ENCODE assay signal across 19 cellular contexts in the genomic region with DNA sequence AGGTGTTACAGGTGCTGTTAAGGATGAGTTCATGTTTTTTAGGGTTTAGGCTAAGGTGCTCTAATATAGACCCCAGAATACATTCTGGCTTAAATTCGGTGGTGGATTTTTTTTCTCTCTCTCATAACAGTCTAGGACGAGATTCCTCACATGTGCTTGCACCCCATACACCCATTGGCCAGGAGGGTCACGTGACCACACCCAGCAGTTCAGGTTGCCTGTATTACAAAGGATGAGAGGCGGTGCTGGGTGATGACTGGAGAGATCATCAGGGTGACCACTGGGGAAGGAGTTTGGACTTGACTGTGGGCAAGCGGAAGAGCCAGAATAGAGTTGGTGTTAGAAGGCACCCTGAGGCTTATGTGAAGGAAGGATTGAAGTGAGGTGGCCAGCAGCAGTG. TPM values are rescaled to one million over a fixed set of nuclear protein-coding genes. Genes with fewer than 3 reads are reported as not detected.
A peak's percentile ranks its signal among the peaks of the same experiment; 100 is the strongest.
DNase-seq lines count a peak whose midpoint lies in the region; ATAC-seq, FAIRE-seq and TF ChIP-seq lines count a peak whose summit lies in the region.
"Had no signal": no experiment of that assay in that cellular context is flagged by ENCODE, and none has a peak within 500 bp of the region (broad histone marks: within the 10 kb centered on the region; RNA-seq: fewer than 3 reads in every experiment).

No MANE protein-coding gene starts in this region.

- no peaks in the 10 kb centered on the region for H3K27me3 Mint-ChIP-seq in MCF 10A (ENCODE audit: insufficient read depth, unreplicated experiment)
- H3K27me3 Mint-ChIP-seq in stimulated activated memory B cell treated with anti-CD40 and anti-IgM and Interleukin-4, amounts not matched to agents 10 μg/mL and 1 μg/mL and 100 μg/mL, for 72 hours: no peaks in the 10 kb centered on the region
- no peaks in the 10 kb centered on the region for H3K27me3 Mint-ChIP-seq in activated T-helper 2 cell treated with anti-CD3 and anti-CD28 coated beads, Interferon-gamma antibody, Interleukin-2, Interleukin-4, amounts not matched to agents 10 μg/mL and 5 μg/mL and 100 μg/mL, durations not matched to agents 14 hours and 24 hours and 36 hours (ENCODE audit: low read depth)
- H3K27me3 Mint-ChIP-seq: B cell; CD4-positive, alpha-beta T cell had no signal

- no peak for TF ChIP-seq CTCF in mammary epithelial cell (conservative IDR thresholded peaks at IDR 0.05 in 1 of 2, IDR thresholded peaks at IDR 0.05 in 1 of 2; ENCODE audit: extremely low read depth in 1 of 2, insufficient read depth in 1 of 2, low read depth in 1 of 2, low read length in 2 of 2)
- TF ChIP-seq CTCF in MCF 10A (IDR thresholded peaks at IDR 0.05; ENCODE audit: unreplicated experiment): no peak
- no peak for TF ChIP-seq CTCF in GM12878 (IDR thresholded peaks at IDR 0.05 in 2 of 3, conservative IDR thresholded peaks at IDR 0.05 in 1 of 3; ENCODE audit: control insufficient read depth in 2 of 3, extremely low read depth in 1 of 3, insufficient read depth in 1 of 3, low read depth in 3 of 3, low read length in 3 of 3)
- no peak for TF ChIP-seq CTCF in left lung (IDR thresholded peaks at IDR 0.05)

- TF ChIP-seq RAD21 in GM12878 (IDR thresholded peaks at IDR 0.05; ENCODE audit: insufficient read depth, low read depth, low read length): no peak

- no peaks in the 10 kb centered on the region for H3K4me1 ChIP-seq in mammary epithelial cell (ENCODE audit: insufficient read depth, low read length)
- H3K4me1 ChIP-seq in GM12878 (ENCODE audit: control insufficient read depth, insufficient read depth, low read length): no peaks in the 10 kb centered on the region
- H3K4me1 ChIP-seq in left lung: no peaks in the 10 kb centered on the region

- dilution Hi-C loops in mammary epithelial cell (cut with HindIII; ENCODE audit: low sequenced_read_pairs): no loop called here

- H4K20me1 ChIP-seq in mammary epithelial cell (ENCODE audit: insufficient read depth, low read length) (no peaks in the 10 kb centered on the region), GM12878 (ENCODE audit: control insufficient read depth, insufficient read depth) (no peaks in the 10 kb centered on the region)

- H3K4me3 Mint-ChIP-seq in MCF 10A (ENCODE audit: unreplicated experiment): no peak overlapping the region
- H3K4me3 Mint-ChIP-seq in stimulated activated memory B cell treated with anti-CD40 and anti-IgM and Interleukin-4, amounts not matched to agents 10 μg/mL and 1 μg/mL and 100 μg/mL, for 72 hours: no peak overlapping the region
- no peak overlapping the region for H3K4me3 Mint-ChIP-seq in activated T-helper 2 cell treated with anti-CD3 and anti-CD28 coated beads, Interferon-gamma antibody, Interleukin-2, Interleukin-4, amounts not matched to agents 10 μg/mL and 5 μg/mL and 100 μg/mL, durations not matched to agents 14 hours and 24 hours and 36 hours (ENCODE audit: low read depth)
- H3K4me3 Mint-ChIP-seq: B cell; CD4-positive, alpha-beta T cell had no signal

- H3K79me2 ChIP-seq in mammary epithelial cell (ENCODE audit: insufficient read depth, low read length) (peaks cover 21% of the 10 kb centered on the region), GM12878 (ENCODE audit: control insufficient read depth, insufficient read depth, low read length) (no peaks in the 10 kb centered on the region; the same call in 1 of the 2 replicates)

- intact Hi-C loops in mammary epithelial cell (cut with micrococcal nuclease): no loop called here
- intact Hi-C loops in MCF 10A (cut with micrococcal nuclease): no loop called here
- intact Hi-C loops in GM12878 (cut with micrococcal nuclease; ENCODE audit: unreplicated experiment): no loop called here
- intact Hi-C loops in activated T-helper 2 cell treated with anti-CD3 and anti-CD28 coated beads, Interferon-gamma antibody, Interleukin-2, Interleukin-4, amounts not matched to agents 10 μg/mL and 5 μg/mL and 100 μg/mL, durations not matched to agents 14 hours and 24 hours and 36 hours (cut with micrococcal nuclease): no loop called here
- intact Hi-C loops in left lung (cut with DNase I): no loop called here

- H3K27ac Mint-ChIP-seq in MCF 10A (ENCODE audit: low read depth, unreplicated experiment): no peak overlapping the region
- H3K27ac Mint-ChIP-seq in stimulated activated memory B cell treated with anti-CD40 and anti-IgM and Interleukin-4, amounts not matched to agents 10 μg/mL and 1 μg/mL and 100 μg/mL, for 72 hours: peak overlapping the region; percentile 3
- no peak overlapping the region for H3K27ac Mint-ChIP-seq in activated T-helper 2 cell treated with anti-CD3 and anti-CD28 coated beads, Interferon-gamma antibody, Interleukin-2, Interleukin-4, amounts not matched to agents 10 μg/mL and 5 μg/mL and 100 μg/mL, durations not matched to agents 14 hours and 24 hours and 36 hours
- H3K27ac Mint-ChIP-seq: B cell; CD4-positive, alpha-beta T cell had no signal

- in situ Hi-C loops in mammary epithelial cell (cut with MboI; ENCODE audit: low sequenced_read_pairs in 2 of 2): no loop called here
- in situ Hi-C loops in GM12878 (cut with MboI): no loop called here

- POLR2A ChIA-PET in MCF 10A (lab: Yijun Ruan, JAX): no interaction called here
- POLR2A ChIA-PET in GM12878 (lab: Charles Lee): no interaction called here

- BruUV-seq in mammary epithelial cell (replicated peaks; lab: Mats Ljungman, UMichigan) (no TSS peak), MCF 10A (replicated peaks; lab: Mats Ljungman, UMichigan) (no TSS peak), GM12878 (replicated peaks; lab: Mats Ljungman, UMichigan) (no TSS peak)

- H3K27me3 ChIP-seq in mammary epithelial cell (ENCODE audit: insufficient read depth, low read length) (no peaks in the 10 kb centered on the region), GM12878 (replicated peaks in 1 of 2; ENCODE audit: control insufficient read depth in 2 of 2, insufficient read depth in 2 of 2, low read length in 1 of 2) (no peaks in the 10 kb centered on the region), left lung (no peaks in the 10 kb centered on the region)

- H3K9me3 Mint-ChIP-seq in MCF 10A (ENCODE audit: unreplicated experiment): no peaks in the 10 kb centered on the region
- no peaks in the 10 kb centered on the region for H3K9me3 Mint-ChIP-seq in stimulated activated memory B cell treated with anti-CD40 and anti-IgM and Interleukin-4, amounts not matched to agents 10 μg/mL and 1 μg/mL and 100 μg/mL, for 72 hours
- peaks cover 3% of the 10 kb centered on the region for H3K9me3 Mint-ChIP-seq in activated T-helper 2 cell treated with anti-CD3 and anti-CD28 coated beads, Interferon-gamma antibody, Interleukin-2, Interleukin-4, amounts not matched to agents 10 μg/mL and 5 μg/mL and 100 μg/mL, durations not matched to agents 14 hours and 24 hours and 36 hours
- H3K9me3 Mint-ChIP-seq: CD4-positive, alpha-beta T cell had no signal

- H3K36me3 Mint-ChIP-seq in MCF 10A (ENCODE audit: insufficient read depth, unreplicated experiment): peaks cover 98% of the 10 kb centered on the region
- peaks cover 78% of the 10 kb centered on the region for H3K36me3 Mint-ChIP-seq in stimulated activated memory B cell treated with anti-CD40 and anti-IgM and Interleukin-4, amounts not matched to agents 10 μg/mL and 1 μg/mL and 100 μg/mL, for 72 hours
- peaks cover 85% of the 10 kb centered on the region for H3K36me3 Mint-ChIP-seq in activated T-helper 2 cell treated with anti-CD3 and anti-CD28 coated beads, Interferon-gamma antibody, Interleukin-2, Interleukin-4, amounts not matched to agents 10 μg/mL and 5 μg/mL and 100 μg/mL, durations not matched to agents 14 hours and 24 hours and 36 hours (ENCODE audit: low read depth)

- ATAC-seq in GM12878: no peak
- ATAC-seq in stimulated activated memory B cell treated with anti-CD40 and anti-IgM and Interleukin-4, amounts not matched to agents 10 μg/mL and 1 μg/mL and 100 μg/mL, for 72 hours: no peak
- ATAC-seq in HG03571 (IDR thresholded peaks at IDR 0.05; ENCODE audit: unreplicated experiment): no peak
- no peak for ATAC-seq in left lung
- ATAC-seq: PC-3 had no signal

- H3K4me1 Mint-ChIP-seq in MCF 10A (ENCODE audit: insufficient read depth, unreplicated experiment): peaks cover 5% of the 10 kb centered on the region
- peaks cover 10% of the 10 kb centered on the region for H3K4me1 Mint-ChIP-seq in stimulated activated memory B cell treated with anti-CD40 and anti-IgM and Interleukin-4, amounts not matched to agents 10 μg/mL and 1 μg/mL and 100 μg/mL, for 72 hours
- H3K4me1 Mint-ChIP-seq in activated T-helper 2 cell treated with anti-CD3 and anti-CD28 coated beads, Interferon-gamma antibody, Interleukin-2, Interleukin-4, amounts not matched to agents 10 μg/mL and 5 μg/mL and 100 μg/mL, durations not matched to agents 14 hours and 24 hours and 36 hours (ENCODE audit: low read depth): no peaks in the 10 kb centered on the region
- H3K4me1 Mint-ChIP-seq: B cell had no signal

- peak; percentile 45; the same call in 1 of the 2 replicates for TF ChIP-seq POLR2A in GM12878 (IDR thresholded peaks at IDR 0.05; ENCODE audit: low read depth, low read length)

- H2AFZ ChIP-seq in mammary epithelial cell (ENCODE audit: low read depth, low read length) (no peak overlapping the region), GM12878 (ENCODE audit: control insufficient read depth, low read depth, low read length) (no peak overlapping the region)
- H2AFZ ChIP-seq: GM23248 had no signal

- H3K36me3 ChIP-seq in mammary epithelial cell (ENCODE audit: insufficient read depth, low read length): peaks cover 59% of the 10 kb centered on the region
- peaks cover 59 to 67% of the 10 kb centered on the region in 2 experiments for H3K36me3 ChIP-seq in GM12878 (ENCODE audit: control insufficient read depth in 2 of 2, insufficient read depth in 2 of 2, low read length in 1 of 2)
- H3K36me3 ChIP-seq in left lung: peaks cover 10 to 100% of the 10 kb centered on the region in 2 donors

- TF ChIP-seq EP300 in GM12878 (IDR thresholded peaks at IDR 0.05; ENCODE audit: borderline replicate concordance in 1 of 2, control insufficient read depth in 1 of 2, low read depth in 2 of 2, low read length in 2 of 2): no peak

- SMC1A ChIA-PET in GM12878 (lab: Charles Lee; ENCODE audit: uncharacterized antibody, unreplicated experiment): no interaction called here

- CTCF ChIA-PET in mammary epithelial cell (lab: Charles Lee; ENCODE audit: low non-redundant PET) (no interaction called here), MCF 10A (lab: Yijun Ruan, JAX) (no interaction called here), GM12878 (lab: Yijun Ruan, JAX) (no interaction called here)

- H3K4me3 ChIP-seq in mammary epithelial cell (replicated peaks in 1 of 3; ENCODE audit: insufficient read depth in 1 of 3, low read depth in 2 of 3, low read length in 3 of 3) (no peak overlapping the region), GM12878 (no peak overlapping the region), left lung (no peak overlapping the region)
- H3K4me3 ChIP-seq: GM23248 had no signal

- no peak overlapping the region for H3K9ac ChIP-seq in mammary epithelial cell (ENCODE audit: insufficient read depth, low read length)
- H3K9ac ChIP-seq in GM12878 (ENCODE audit: control insufficient read depth, insufficient read depth, low read length): no peak overlapping the region
- H3K9ac ChIP-seq: GM23248 had no signal

- no peak overlapping the region for H3K27ac ChIP-seq in mammary epithelial cell (ENCODE audit: insufficient read depth, low read depth, low read length)
- no peak overlapping the region for H3K27ac ChIP-seq in GM12878 (ENCODE audit: control insufficient read depth, insufficient read depth)
- H3K27ac ChIP-seq in left lung: no peak overlapping the region
- H3K27ac ChIP-seq: GM23248 had no signal

- 91% methylated on average over 5 of the region's 5 CpGs for WGBS in mammary epithelial cell (ENCODE audit: low coverage, missing lambda C conversion rate)
- WGBS in GM12878 (ENCODE audit: insufficient coverage, insufficient replicate concordance, low lambda C conversion rate, missing lambda C conversion rate): 100% methylated on average over 5 of the region's 5 CpGs

- H3K9me3 ChIP-seq in mammary epithelial cell (replicated peaks; ENCODE audit: insufficient read depth, low read length) (no peaks in the 10 kb centered on the region), GM12878 (replicated peaks; ENCODE audit: control insufficient read depth, insufficient read depth, low read length) (no peaks in the 10 kb centered on the region; the same call in 2 of the 3 replicates), left lung (no peaks in the 10 kb centered on the region)

- DNase-seq in mammary epithelial cell (peak; percentile 12), MCF 10A (ENCODE audit: unreplicated experiment) (no peak), GM12878 (ENCODE audit: low read depth, low spot score) (no peak), iPS-NIHi11 (ENCODE audit: low spot score) (peak; percentile 38), left lung (no peak)
- no peak for DNase-seq in activated T-helper 2 cell treated with anti-CD3 and anti-CD28 coated beads, Interferon-gamma antibody, Interleukin-2, Interleukin-4, amounts not matched to agents 10 μg/mL and 5 μg/mL and 100 μg/mL, durations not matched to agents 14 hours and 24 hours and 36 hours (ENCODE audit: low spot score)
- DNase-seq: ACHN; CD4-positive, alpha-beta T cell; DND-41; GF-D8; GM23248; Karpas-422; NCI-H187 treated with DMSO at 0.1 percent for 48 hours; NCI-H446; NCI-H748 treated with DMSO at 0.1 percent for 48 hours; PC-3 had no signal

- RAD21 ChIA-PET in GM12878 (lab: Charles Lee; ENCODE audit: unreplicated experiment): no interaction called here

- no peak for FAIRE-seq in GM12878 (lab: Jason Lieb, UNC)

- H3K4me2 ChIP-seq in mammary epithelial cell (ENCODE audit: insufficient read depth, low read depth, low read length) (no peak overlapping the region), GM12878 (ENCODE audit: control insufficient read depth, insufficient read depth) (no peak overlapping the region)

RNA-seq across cellular contexts. Expression of a gene that starts 27.7 kb away (rescaled TPM):
- total RNA-seq in mammary epithelial cell: 100 to 1,000 TPM; 213 to 299 TPM
- 203 TPM for polyA plus RNA-seq in mammary epithelial cell
- polyA minus RNA-seq in mammary epithelial cell: 288 TPM
- 194 and 211 TPM in 2 replicates for total RNA-seq in MCF 10A (2022)
- 116 and 117 TPM in 2 replicates for total RNA-seq in GM12878 (2013; cell fraction: nucleolus; rRNA removed)
- 125 and 131 TPM in 2 replicates for total RNA-seq in GM12878 (2014; rRNA removed)
- total RNA-seq in GM12878 (2014; rRNA removed; fragmentation: Illumina TruSeq; extraction: Trizol): 83.4 and 83.7 TPM in 2 replicates
- total RNA-seq in GM12878 (2021): 274 and 275 TPM in 2 replicates
- polyA plus RNA-seq in GM12878 (2011; ENCODE audit: low read depth): 84.3 TPM
- polyA plus RNA-seq in GM12878 (2011; rRNA removed): 60.7 and 149 TPM in 2 replicates
- 186 and 207 TPM in 2 replicates for polyA plus RNA-seq in GM12878 (2011; cell fraction: cytosol; rRNA removed)
- 184 and 241 TPM in 2 replicates for polyA plus RNA-seq in GM12878 (2011; cell fraction: nucleus; rRNA removed)
- 180 and 183 TPM in 2 replicates for polyA plus RNA-seq in GM12878 (2012)
- 124 and 178 TPM in 2 replicates for polyA plus RNA-seq in GM12878 (2014; fragmentation: Illumina TruSeq; extraction: Trizol)
- polyA plus RNA-seq in GM12878 (2014; fragmentation: Nextera tagmentation; extraction: Ambion mirVana): 10 to 100 TPM; 16.0 to 29.2 TPM
- 110 and 145 TPM in 2 replicates for polyA plus RNA-seq in GM12878 (2014; rRNA removed)
- 100 to 1,000 TPM; 310 to 359 TPM for polyA plus RNA-seq in GM12878 (2016; fragmentation: Nextera tagmentation; extraction: Ambion mirVana)
- polyA minus RNA-seq in GM12878 (2011; rRNA and poly(A)+ RNA removed): 245 and 263 TPM in 2 replicates
- 134 and 168 TPM in 2 replicates for polyA minus RNA-seq in GM12878 (2011; cell fraction: cytosol; rRNA and poly(A)+ RNA removed)
- 86.2 and 145 TPM in 2 replicates for polyA minus RNA-seq in GM12878 (2011; cell fraction: nucleus; rRNA and poly(A)+ RNA removed)
- total RNA-seq in activated T-helper 2 cell treated with anti-CD3 and anti-CD28 coated beads, Interferon-gamma antibody, Interleukin-2, Interleukin-4, amounts not matched to agents 10 μg/mL and 5 μg/mL and 100 μg/mL, durations not matched to agents 14 hours and 24 hours and 36 hours: 218 and 225 TPM in 2 replicates
- 100 to 1,000 TPM; 193 to 199 TPM for total RNA-seq in left lung

RNA-seq across cellular contexts. Expression of a gene that starts 46.2 kb away (rescaled TPM):
- 10 to 100 TPM; 10.0 to 11.2 TPM for total RNA-seq in mammary epithelial cell
- polyA plus RNA-seq in mammary epithelial cell: 3.1 TPM
- polyA minus RNA-seq in mammary epithelial cell: not detected
- 4.3 and 7.7 TPM in 2 replicates for total RNA-seq in MCF 10A (2022)
- total RNA-seq in GM12878 (2013; cell fraction: nucleolus; rRNA removed): 26.4 and 31.2 TPM in 2 replicates
- total RNA-seq in GM12878 (2014; rRNA removed): 5.3 and 7.8 TPM in 2 replicates
- 6.7 and 8.3 TPM in 2 replicates for total RNA-seq in GM12878 (2014; rRNA removed; fragmentation: Illumina TruSeq; extraction: Trizol)
- total RNA-seq in GM12878 (2021): 9.1 and 9.9 TPM in 2 replicates
- polyA plus RNA-seq in GM12878 (2011; ENCODE audit: low read depth): 5.1 TPM
- 5.0 and 6.2 TPM in 2 replicates for polyA plus RNA-seq in GM12878 (2011; rRNA removed)
- polyA plus RNA-seq in GM12878 (2011; cell fraction: cytosol; rRNA removed): 4.2 and 4.4 TPM in 2 replicates
- polyA plus RNA-seq in GM12878 (2011; cell fraction: nucleus; rRNA removed): 16.3 and 16.6 TPM in 2 replicates
- polyA plus RNA-seq in GM12878 (2012): 9.0 and 10.6 TPM in 2 replicates
- polyA plus RNA-seq in GM12878 (2014; fragmentation: Illumina TruSeq; extraction: Trizol): 8.2 and 9.3 TPM in 2 replicates
- polyA plus RNA-seq in GM12878 (2014; fragmentation: Nextera tagmentation; extraction: Ambion mirVana): 1 to 10 TPM; 5.8 to 9.2 TPM
- polyA plus RNA-seq in GM12878 (2014; rRNA removed): 4.5 and 6.6 TPM in 2 replicates
- polyA plus RNA-seq in GM12878 (2016; fragmentation: Nextera tagmentation; extraction: Ambion mirVana): 1 to 10 TPM; 4.8 to 6.6 TPM
- polyA minus RNA-seq in GM12878 (2011; rRNA and poly(A)+ RNA removed): 6.8 and 8.3 TPM in 2 replicates
- 2.7 and 3.1 TPM in 2 replicates for polyA minus RNA-seq in GM12878 (2011; cell fraction: cytosol; rRNA and poly(A)+ RNA removed)
- polyA minus RNA-seq in GM12878 (2011; cell fraction: nucleus; rRNA and poly(A)+ RNA removed): 5.6 and 7.9 TPM in 2 replicates
- total RNA-seq in activated T-helper 2 cell treated with anti-CD3 and anti-CD28 coated beads, Interferon-gamma antibody, Interleukin-2, Interleukin-4, amounts not matched to agents 10 μg/mL and 5 μg/mL and 100 μg/mL, durations not matched to agents 14 hours and 24 hours and 36 hours: 7.2 and 8.8 TPM in 2 replicates
- 10 to 100 TPM; 13.1 to 17.4 TPM for total RNA-seq in left lung

RNA-seq across cellular contexts. Expression of a gene that starts 51.8 kb away (rescaled TPM):
- total RNA-seq in mammary epithelial cell: 10 to 100 TPM; 12.0 to 12.3 TPM
- polyA plus RNA-seq in mammary epithelial cell: 4.7 TPM
- polyA minus RNA-seq in mammary epithelial cell: 5.3 TPM
- 11.5 and 16.0 TPM in 2 replicates for total RNA-seq in MCF 10A (2022)
- total RNA-seq in GM12878 (2013; cell fraction: nucleolus; rRNA removed): 39.6 and 48.9 TPM in 2 replicates
- 7.2 and 8.9 TPM in 2 replicates for total RNA-seq in GM12878 (2014; rRNA removed)
- 15.3 and 19.1 TPM in 2 replicates for total RNA-seq in GM12878 (2014; rRNA removed; fragmentation: Illumina TruSeq; extraction: Trizol)
- 12.0 and 13.8 TPM in 2 replicates for total RNA-seq in GM12878 (2021)
- 6.9 TPM for polyA plus RNA-seq in GM12878 (2011; ENCODE audit: low read depth)
- 18.7 and 29.9 TPM in 2 replicates for polyA plus RNA-seq in GM12878 (2011; rRNA removed)
- 6.5 and 6.7 TPM in 2 replicates for polyA plus RNA-seq in GM12878 (2011; cell fraction: cytosol; rRNA removed)
- 5.5 and 5.8 TPM in 2 replicates for polyA plus RNA-seq in GM12878 (2011; cell fraction: nucleus; rRNA removed)
- 15.2 and 18.0 TPM in 2 replicates for polyA plus RNA-seq in GM12878 (2012)
- polyA plus RNA-seq in GM12878 (2014; fragmentation: Illumina TruSeq; extraction: Trizol): 20.0 and 30.0 TPM in 2 replicates
- polyA plus RNA-seq in GM12878 (2014; fragmentation: Nextera tagmentation; extraction: Ambion mirVana): 10 to 100 TPM; 11.5 to 14.6 TPM
- 6.7 and 7.9 TPM in 2 replicates for polyA plus RNA-seq in GM12878 (2014; rRNA removed)
- 10 to 100 TPM; 18.2 to 19.2 TPM for polyA plus RNA-seq in GM12878 (2016; fragmentation: Nextera tagmentation; extraction: Ambion mirVana)
- 12.2 and 24.0 TPM in 2 replicates for polyA minus RNA-seq in GM12878 (2011; rRNA and poly(A)+ RNA removed)
- polyA minus RNA-seq in GM12878 (2011; cell fraction: cytosol; rRNA and poly(A)+ RNA removed): 6.9 and 9.8 TPM in 2 replicates
- 4.7 and 8.5 TPM in 2 replicates for polyA minus RNA-seq in GM12878 (2011; cell fraction: nucleus; rRNA and poly(A)+ RNA removed)
- total RNA-seq in activated T-helper 2 cell treated with anti-CD3 and anti-CD28 coated beads, Interferon-gamma antibody, Interleukin-2, Interleukin-4, amounts not matched to agents 10 μg/mL and 5 μg/mL and 100 μg/mL, durations not matched to agents 14 hours and 24 hours and 36 hours: 15.9 and 18.2 TPM in 2 replicates
- 10 to 100 TPM; 14.1 to 16.1 TPM for total RNA-seq in left lung

Comparison
In these comparisons a context has a peak if more than half of its experiments do, and no peak if none do; other contexts are left out.
1. DNase-seq: peak in mammary epithelial cell (single experiment) and iPS-NIHi11 (single experiment); none in MCF 10A (single experiment), GM12878 (single experiment), activated T-helper 2 cell treated with anti-CD3 and anti-CD28 coated beads, Interferon-gamma antibody, Interleukin-2, Interleukin-4, amounts not matched to agents 10 μg/mL and 5 μg/mL and 100 μg/mL, durations not matched to agents 14 hours and 24 hours and 36 hours (single experiment) and left lung (0 of 2).